1 cellular context compared by ENCODE assay signal in genomic region chr14:50085570-50086315, GRCh38.
TF ChIP-seq lines count a peak whose summit lies in the region.

No MANE protein-coding gene starts in this region.

TF ChIP-seq in GM12878, 131 proteins besides CTCF, POLR2A, EP300 and RAD21 (continued from another document and continues in another):
- TF ChIP-seq GATAD2B (conservative IDR thresholded peaks at IDR 0.05; ENCODE audit: low read depth) (peak; percentile 37; the same call in 1 of the 2 replicates), MLLT1 (IDR thresholded peaks at IDR 0.05) (peak; percentile 42), SMARCA5 (IDR thresholded peaks at IDR 0.05) (0 out of 2 replicates have a peak, but pooled peaks have one; percentile 15), RBBP5 (conservative IDR thresholded peaks at IDR 0.05) (no peak), CHD4 (IDR thresholded peaks at IDR 0.05) (no peak), CBFB (IDR thresholded peaks at IDR 0.05; ENCODE audit: low read depth) (0 out of 2 replicates have a peak, but pooled peaks have one; percentile 25), ZBTB33 (IDR thresholded peaks at IDR 0.05) (no peak), E2F4 (IDR thresholded peaks at IDR 0.05; ENCODE audit: low read depth, low read length) (no peak), MYB (IDR thresholded peaks at IDR 0.05; ENCODE audit: borderline replicate concordance, low read depth, low read length) (no peak), CREB1 (IDR thresholded peaks at IDR 0.05; ENCODE audit: low read depth) (peak; percentile 60; the same call in 1 of the 2 replicates), HDAC2 (IDR thresholded peaks at IDR 0.05) (no peak), ZNF207 (IDR thresholded peaks at IDR 0.05; ENCODE audit: borderline replicate concordance) (peak; percentile 33; the same call in 1 of the 2 replicates), RCOR1 (conservative IDR thresholded peaks at IDR 0.05; ENCODE audit: low read depth, low read length) (0 out of 2 replicates have a peak, but pooled peaks have one; percentile 82), DPF2 (IDR thresholded peaks at IDR 0.05) (peak; percentile 89), CUX1 (IDR thresholded peaks at IDR 0.05; ENCODE audit: insufficient replicate concordance, low read depth, low read length) (peak; percentile 48), HCFC1 (IDR thresholded peaks at IDR 0.05; ENCODE audit: low read length) (no peak), SPI1 (IDR thresholded peaks at IDR 0.05; ENCODE audit: borderline replicate concordance, insufficient read depth, low read depth, low read length) (peak; percentile 65; the same call in 1 of the 2 replicates), CEBPZ (IDR thresholded peaks at IDR 0.05; ENCODE audit: low read depth, low read length) (no peak), PRDM15 (CRISPR knock-in tag; IDR thresholded peaks at IDR 0.05) (no peak), ZNF687 (IDR thresholded peaks at IDR 0.05) (peak; percentile 94), BCL3 (IDR thresholded peaks at IDR 0.05; ENCODE audit: borderline replicate concordance, insufficient read depth, low read depth, low read length, poor library complexity, severe bottlenecking) (no peak), NFIC (IDR thresholded peaks at IDR 0.05; ENCODE audit: low read depth, low read length) (peak; percentile 64), WRNIP1 (IDR thresholded peaks at IDR 0.05; ENCODE audit: borderline replicate concordance, low read depth, low read length) (peak; percentile 89; the same call in 1 of the 2 replicates), ZSCAN29 (IDR thresholded peaks at IDR 0.05) (no peak), USF1 (IDR thresholded peaks at IDR 0.05; ENCODE audit: borderline replicate concordance, extremely low read length, insufficient read depth, low read depth, low read length) (no peak), FOXM1 (IDR thresholded peaks at IDR 0.05; ENCODE audit: low read depth, low read length) (peak; percentile 61; the same call in 1 of the 2 replicates), MTA2 (IDR thresholded peaks at IDR 0.05; ENCODE audit: low read depth) (peak; percentile 85)
